Comparison of ENCODE assay signal across 2 cellular contexts in the genomic region with DNA sequence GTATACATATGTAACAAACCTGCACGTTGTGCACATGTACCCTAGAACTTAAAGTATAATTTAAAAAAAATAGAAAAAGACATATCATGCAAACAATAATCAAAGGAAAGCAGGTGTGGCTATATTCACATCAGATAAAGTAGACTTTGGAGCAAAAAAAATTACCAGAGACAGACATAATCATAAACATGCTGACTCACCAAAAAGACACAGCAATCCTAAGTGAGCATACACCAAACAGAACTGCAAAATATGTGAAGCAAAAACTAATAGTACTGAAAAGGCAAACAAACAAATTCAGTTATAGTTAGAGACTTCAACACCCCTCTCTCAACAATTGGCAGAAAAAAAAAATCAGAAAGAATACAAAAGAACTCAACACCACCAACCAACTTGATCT.
A peak's percentile ranks its signal among the peaks of the same experiment; 100 is the strongest.
TF ChIP-seq lines count a peak whose summit lies in the region.

No MANE protein-coding gene starts in this region.

TF ChIP-seq in A549, 52 proteins besides CTCF, POLR2A, EP300 and RAD21 (continued from another document):
- TF ChIP-seq EHF (CRISPR knock-in tag; IDR thresholded peaks at IDR 0.05) (no peak), MAFK (IDR thresholded peaks at IDR 0.05; ENCODE audit: partially characterized antibody) (peak; percentile 93), TFCP2L1 (CRISPR knock-in tag; IDR thresholded peaks at IDR 0.05) (no peak), NFE2L2 (conservative IDR thresholded peaks at IDR 0.05; ENCODE audit: low read length) (no peak), PBX3 (IDR thresholded peaks at IDR 0.05) (no peak), REST (IDR thresholded peaks at IDR 0.05) (no peak)

TF ChIP-seq in IMR-90, 13 proteins besides CTCF, POLR2A, EP300 and RAD21:
- TF ChIP-seq CEBPB (IDR thresholded peaks at IDR 0.05; ENCODE audit: low read depth, low read length) = no peak
- peak; percentile 93 for TF ChIP-seq MAFK (IDR thresholded peaks at IDR 0.05; ENCODE audit: low read depth, low read length)
